In the genomic region with DNA sequence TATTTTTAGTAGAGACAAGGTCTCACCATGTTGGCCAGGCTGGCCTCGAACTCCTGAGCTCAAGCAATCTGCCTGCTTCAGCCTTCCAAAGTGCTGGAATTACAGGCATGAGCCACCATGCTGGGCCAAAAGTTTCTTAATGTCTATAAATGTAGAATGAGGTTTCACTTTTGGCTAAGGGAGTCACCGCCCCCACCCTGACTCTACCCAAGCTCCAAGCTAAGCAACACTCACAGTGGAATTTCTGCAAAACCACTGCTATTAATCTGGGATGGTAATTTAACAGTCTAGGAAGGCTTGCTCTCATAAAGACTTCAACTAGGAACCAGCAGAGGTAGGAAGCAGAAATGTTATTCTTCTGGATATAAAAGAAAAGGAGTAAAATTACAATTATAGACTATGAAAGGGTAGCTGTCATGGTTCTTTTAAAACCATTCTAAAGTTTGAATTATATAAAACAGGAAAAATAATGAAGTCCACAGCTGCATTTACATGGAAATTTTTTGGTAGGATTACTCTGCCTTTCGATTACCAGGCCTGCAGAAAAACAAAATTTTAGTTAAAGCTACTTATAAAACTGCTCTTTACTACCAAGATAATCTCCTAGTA, we compare ENCODE assay signal across 15 cellular contexts.
DNase-seq lines count a peak whose midpoint lies in the region; ATAC-seq and TF ChIP-seq lines count a peak whose summit lies in the region.
"Had no signal": no experiment of that assay in that cellular context is flagged by ENCODE, and none has a peak within 500 bp of the region (broad histone marks: within the 10 kb centered on the region; RNA-seq: fewer than 3 reads in every experiment).

No MANE protein-coding gene starts in this region.

- H3K79me1 ChIP-seq in IMR-90 (ENCODE audit: low read depth in 1 of 2, low read length in 2 of 2) = no peaks in the 10 kb centered on the region

- H2AK5ac ChIP-seq in IMR-90 (ENCODE audit: low read depth, low read length) = no peak overlapping the region

- DNase-seq in BJ (ENCODE audit: low read depth) (peak; percentile 4), IMR-90 (peak; percentile 32), astrocyte of the spinal cord (ENCODE audit: low read depth, low spot score) (peak; percentile 78), sciatic nerve (ENCODE audit: low spot score) (no peak), Caco-2 (no peak), amygdala (lab: John Stamatoyannopoulos, UW) (no peak)
- no peak for DNase-seq in naive thymus-derived CD4-positive, alpha-beta T cell
- DNase-seq: HCEC 1CT; NCI-H1694; NCI-H345; NCI-H526 treated with DMSO at 0.1 percent for 48 hours; NK-92 treated with Interleukin-12 subunit alpha and Interleukin-12 subunit beta, amount 100 ng/mL, for 24 hours; PC-3 had no signal

- H3K14ac ChIP-seq in IMR-90 (replicated peaks; ENCODE audit: low read depth, low read length) = no peak overlapping the region

- H3K4me3 ChIP-seq in BJ (ENCODE audit: low read depth, low read length) (no peak overlapping the region), IMR-90 (ENCODE audit: insufficient read depth, low read depth, low read length) (no peak overlapping the region), astrocyte of the spinal cord (ENCODE audit: low read depth, low read length) (no peak overlapping the region), Caco-2 (ENCODE audit: low read depth, low read length) (no peak overlapping the region)
- no peak overlapping the region for H3K4me3 ChIP-seq in naive thymus-derived CD4-positive, alpha-beta T cell (ENCODE audit: low read length)

- peaks cover 16 to 57% (median 32%) of the 10 kb centered on the region in 7 donors for H3K4me1 Mint-ChIP-seq in naive thymus-derived CD4-positive, alpha-beta T cell
- H3K4me1 Mint-ChIP-seq in Caco-2 (ENCODE audit: low read depth, unreplicated experiment) = no peaks in the 10 kb centered on the region

- BruUV-seq in IMR-90 (replicated peaks; lab: Mats Ljungman, UMichigan) (no TSS peak), Caco-2 (replicated peaks; lab: Mats Ljungman, UMichigan) (no TSS peak)

- H4K5ac ChIP-seq in IMR-90 (ENCODE audit: low read depth, low read length) = no peak overlapping the region

- no peak overlapping the region for H3K18ac ChIP-seq in IMR-90 (ENCODE audit: low read depth, low read length)

- H2AFZ ChIP-seq in IMR-90 (replicated peaks; ENCODE audit: low read length, poor library complexity) = no peak overlapping the region

- H3K27ac ChIP-seq in IMR-90 (ENCODE audit: insufficient read depth, low read length) = no peak overlapping the region
- H3K27ac ChIP-seq in naive thymus-derived CD4-positive, alpha-beta T cell (ENCODE audit: low read depth, low read length) = no peak overlapping the region

- peaks cover 0 to 18% (median 4%) of the 10 kb centered on the region in 11 donors for H3K9me3 Mint-ChIP-seq in naive thymus-derived CD4-positive, alpha-beta T cell
- H3K9me3 Mint-ChIP-seq in Caco-2 (ENCODE audit: unreplicated experiment) = peaks cover 25% of the 10 kb centered on the region
- H3K9me3 Mint-ChIP-seq: CD8-positive, alpha-beta T cell had no signal

- H3K4me2 ChIP-seq in IMR-90 (ENCODE audit: low read depth, low read length) = no peak overlapping the region

- H2BK15ac ChIP-seq in IMR-90 (ENCODE audit: low read depth, low read length) = no peak overlapping the region

- H3K56ac ChIP-seq in IMR-90 (ENCODE audit: extremely low read depth, insufficient read depth, low read length) = no peak overlapping the region

- in situ Hi-C loops in IMR-90 (cut with MboI; ENCODE audit: low sequenced_read_pairs) (no loop called here), astrocyte of the spinal cord (cut with HindIII; ENCODE audit: low sequenced_read_pairs) (no loop called here)

- no peak overlapping the region for H4K91ac ChIP-seq in IMR-90 (ENCODE audit: insufficient read depth, low read depth, low read length)

- no peaks in the 10 kb centered on the region for H3K27me3 Mint-ChIP-seq in naive thymus-derived CD4-positive, alpha-beta T cell
- peaks cover 15% of the 10 kb centered on the region for H3K27me3 Mint-ChIP-seq in Caco-2 (ENCODE audit: insufficient read depth, unreplicated experiment)
- H3K27me3 Mint-ChIP-seq: B cell had no signal

- no peak overlapping the region for H2BK120ac ChIP-seq in IMR-90 (ENCODE audit: low read depth, low read length)

- H2BK5ac ChIP-seq in IMR-90 (ENCODE audit: low read depth, low read length, poor library complexity, severe bottlenecking) = no peak overlapping the region

- POLR2A ChIA-PET in BJ (lab: Charles Lee) (no interaction called here), IMR-90 (lab: Charles Lee; ENCODE audit: unreplicated experiment) (no interaction called here), Caco-2 (lab: Charles Lee) (no interaction called here)
- POLR2A ChIA-PET in naive thymus-derived CD4-positive, alpha-beta T cell (lab: Charles Lee) = interaction anchor here (0.9 kb wide), 1 partner anchor 212 kb away, joined by 3 read pairs; a partner anchor contains a TSS

- dilution Hi-C loops in IMR-90 (cut with HindIII; ENCODE audit: low sequenced_read_pairs, unreplicated experiment) = no loop called here

- H3K9me1 ChIP-seq in IMR-90 (ENCODE audit: insufficient read depth, low read length) = no peaks in the 10 kb centered on the region

- H3K36me3 Mint-ChIP-seq in naive thymus-derived CD4-positive, alpha-beta T cell = peaks cover 36 to 87% (median 71%) of the 10 kb centered on the region in 5 donors
- no peaks in the 10 kb centered on the region for H3K36me3 Mint-ChIP-seq in Caco-2 (ENCODE audit: insufficient read depth, unreplicated experiment)

- TF ChIP-seq RAD21 in IMR-90 (IDR thresholded peaks at IDR 0.05; ENCODE audit: low read length) = no peak

- intact Hi-C loops in IMR-90 (cut with micrococcal nuclease) (no loop called here), sciatic nerve (cut with DNase I) (no loop called here), Caco-2 (cut with micrococcal nuclease; ENCODE audit: unreplicated experiment) (no loop called here)
- intact Hi-C loops in naive thymus-derived CD4-positive, alpha-beta T cell (cut with micrococcal nuclease) = loop anchor here in 1 of 2 donors (10.0 kb wide), 1 partner anchor 276 kb away; no protein-coding TSS in a partner anchor

- H3K9me3 ChIP-seq in IMR-90 (ENCODE audit: control insufficient read depth, insufficient read depth, low read length) (peaks cover 3% of the 10 kb centered on the region; the same call in 1 of the 2 replicates), Caco-2 (no peaks in the 10 kb centered on the region; the same call in 1 of the 2 replicates)
- H3K9me3 ChIP-seq in naive thymus-derived CD4-positive, alpha-beta T cell (ENCODE audit: control insufficient read depth in 2 of 3, low read length in 3 of 3) = no peaks in the 10 kb centered on the region

- no CpG with 5 or more reads among the region's 3 CpGs for WGBS in IMR-90 (ENCODE audit: extremely low coverage in 2 of 2, insufficient read length in 1 of 2), 2 experiments

- no peak for TF ChIP-seq POLR2A in IMR-90 (IDR thresholded peaks at IDR 0.05; ENCODE audit: low read depth, low read length)

- H3K27ac Mint-ChIP-seq in naive thymus-derived CD4-positive, alpha-beta T cell = peak overlapping the region in 6 of 9 donors; percentile 0 to 72 (median 16)
- no peak overlapping the region for H3K27ac Mint-ChIP-seq in Caco-2 (ENCODE audit: unreplicated experiment)
- H3K27ac Mint-ChIP-seq: B cell had no signal

- peak; percentile 51 for ATAC-seq in IMR-90 (ENCODE audit: low read depth)
- no peak for ATAC-seq in naive thymus-derived CD4-positive, alpha-beta T cell
- ATAC-seq in sciatic nerve = no peak
- ATAC-seq: CD8-positive, alpha-beta T cell; PC-3 had no signal

- H3K4me1 ChIP-seq in IMR-90 (ENCODE audit: control insufficient read depth, insufficient read depth, low read length) (no peaks in the 10 kb centered on the region), Caco-2 (peaks cover 8% of the 10 kb centered on the region)
- H3K4me1 ChIP-seq in naive thymus-derived CD4-positive, alpha-beta T cell (ENCODE audit: control insufficient read depth in 2 of 2, insufficient read depth in 2 of 2, low read length in 2 of 2) = peaks cover 3 to 22% of the 10 kb centered on the region in 2 donors

- H3K36me3 ChIP-seq in BJ (ENCODE audit: control insufficient read depth, insufficient read depth, low read length) (no peaks in the 10 kb centered on the region), IMR-90 (ENCODE audit: control insufficient read depth, insufficient read depth, low read length) (no peaks in the 10 kb centered on the region), Caco-2 (ENCODE audit: control insufficient read depth, insufficient read depth, low read length) (no peaks in the 10 kb centered on the region)
- H3K36me3 ChIP-seq in naive thymus-derived CD4-positive, alpha-beta T cell (ENCODE audit: control insufficient read depth in 2 of 3, insufficient read depth in 3 of 3, low read length in 3 of 3) = peaks cover 0 to 60% (median 8%) of the 10 kb centered on the region in 3 experiments

- H4K8ac ChIP-seq in IMR-90 (ENCODE audit: low read depth in 2 of 2, low read length in 2 of 2) = no peak overlapping the region

- no peak overlapping the region for H2BK20ac ChIP-seq in IMR-90 (ENCODE audit: low read depth, low read length)

- no peak overlapping the region for H3K23ac ChIP-seq in IMR-90 (ENCODE audit: low read depth, low read length)

- H4K20me1 ChIP-seq in IMR-90 (ENCODE audit: insufficient read depth, low read length) = no peaks in the 10 kb centered on the region

- H3K4ac ChIP-seq in IMR-90 (ENCODE audit: low read depth, low read length) = no peak overlapping the region

- TF ChIP-seq CTCF in BJ (IDR thresholded peaks at IDR 0.05; ENCODE audit: insufficient read depth, low read depth, low read length) = no peak
- no peak for TF ChIP-seq CTCF in IMR-90 (conservative IDR thresholded peaks at IDR 0.05; ENCODE audit: low read depth, low read length)
- no peak for TF ChIP-seq CTCF in astrocyte of the spinal cord (IDR thresholded peaks at IDR 0.05; ENCODE audit: low read depth, low read length)
- no peak for TF ChIP-seq CTCF in Caco-2 (IDR thresholded peaks at IDR 0.05; ENCODE audit: insufficient read depth in 1 of 2, low read depth in 1 of 2, low read length in 1 of 2, severe bottlenecking in 1 of 2, unreplicated experiment in 1 of 2)

- H2AK9ac ChIP-seq in IMR-90 (replicated peaks; ENCODE audit: low read depth, low read length, poor library complexity) = no peak overlapping the region

- CTCF ChIA-PET in BJ (lab: Yijun Ruan, JAX) = no interaction called here
- CTCF ChIA-PET in IMR-90 (lab: Yijun Ruan, JAX) = no interaction called here
- CTCF ChIA-PET in naive thymus-derived CD4-positive, alpha-beta T cell (lab: Charles Lee) = interaction anchor here (0.9 to 1.4 kb wide), 2 partner anchors 10 to 27 kb away, joined by 3 read pairs; no protein-coding TSS in a partner anchor
- CTCF ChIA-PET in Caco-2 (lab: Charles Lee) = no interaction called here

- no peak overlapping the region for H3K9ac ChIP-seq in IMR-90 (ENCODE audit: low read depth, low read length)

- H3K27me3 ChIP-seq in BJ (ENCODE audit: control insufficient read depth, insufficient read depth, low read length) (no peaks in the 10 kb centered on the region), IMR-90 (ENCODE audit: control insufficient read depth, insufficient read depth, low read length) (no peaks in the 10 kb centered on the region), Caco-2 (replicated peaks; ENCODE audit: control insufficient read depth, insufficient read depth, low read length) (no peaks in the 10 kb centered on the region)
- no peaks in the 10 kb centered on the region for H3K27me3 ChIP-seq in naive thymus-derived CD4-positive, alpha-beta T cell (ENCODE audit: control insufficient read depth in 2 of 2, insufficient read depth in 2 of 2, low read length in 2 of 2)

- no peak overlapping the region for H3K4me3 Mint-ChIP-seq in naive thymus-derived CD4-positive, alpha-beta T cell
- no peak overlapping the region for H3K4me3 Mint-ChIP-seq in Caco-2 (ENCODE audit: unreplicated experiment)
- H3K4me3 Mint-ChIP-seq: B cell; CD8-positive, alpha-beta T cell had no signal

Comparison
In these comparisons a context has a peak if more than half of its experiments do, and no peak if none do; other contexts are left out.
1. DNase-seq: peak in BJ (single experiment), IMR-90 (single experiment) and astrocyte of the spinal cord (single experiment); none in naive thymus-derived CD4-positive, alpha-beta T cell (0 of 9), sciatic nerve (single experiment), Caco-2 (0 of 2) and amygdala (0 of 56).